ENCODE assay signal across 8 cellular contexts in genomic region chr15:90930861-90931629, GRCh38. TPM values are rescaled to one million over a fixed set of nuclear protein-coding genes. Genes with fewer than 3 reads are reported as not detected.
A peak's percentile ranks its signal among the peaks of the same experiment; 100 is the strongest.
DNase-seq lines count a peak whose midpoint lies in the region; ATAC-seq and TF ChIP-seq lines count a peak whose summit lies in the region.

No MANE protein-coding gene starts in this region.

- DNase-seq in AG10803 (ENCODE audit: low read depth) (peak; percentile 37), DMS153 treated with DMSO at 0.1 percent for 48 hours (lab: John Stamatoyannopoulos, UW; ENCODE audit: unreplicated experiment) (no peak), NCI-H2081 (lab: John Stamatoyannopoulos, UW) (no peak), G401 (ENCODE audit: low spot score) (no peak), aorta (no peak)
- peak; percentile 12 for DNase-seq in activated naive CD8-positive, alpha-beta T cell treated with anti-CD3 and anti-CD28 coated beads, Interleukin-2, amount 50 U/mL, for 24 hours

- peak overlapping the region; percentile 99 for H3K27ac Mint-ChIP-seq in activated naive CD8-positive, alpha-beta T cell treated with anti-CD3 and anti-CD28 coated beads, Interleukin-2, amount 50 U/mL, for 24 hours

- intact Hi-C loops in aorta (cut with DNase I) = loop anchor here in 1 of 2 donors (2.0 kb wide), 1 partner anchor 28 kb away; the partner anchor contains the start of gene MAN2A2

- no peaks in the 10 kb centered on the region for H3K27me3 Mint-ChIP-seq in activated naive CD8-positive, alpha-beta T cell treated with anti-CD3 and anti-CD28 coated beads, Interleukin-2, amount 50 U/mL, for 24 hours

- peaks cover 9% of the 10 kb centered on the region; the same call in 1 of the 2 replicates for H3K27me3 ChIP-seq in HUES48 (ENCODE audit: control insufficient read depth, insufficient read depth, low read length)
- H3K27me3 ChIP-seq in aorta (ENCODE audit: control insufficient read depth in 1 of 2, insufficient read depth in 2 of 2, low read length in 1 of 2) = no peaks in the 10 kb centered on the region

- WGBS in mesodermal cell (ENCODE audit: insufficient coverage in 2 of 2), 2 experiments = 94 to 95% methylated on average over 14 of the region's 15 CpGs
- WGBS in aorta, 2 donors = 70 to 75% methylated on average over 15 of the region's 15 CpGs

- in situ Hi-C loops in G401 (cut with HindIII; ENCODE audit: low sequenced_read_pairs) = loop anchor here (25.0 kb wide), 1 partner anchor 94 kb away; no protein-coding TSS in a partner anchor

- no peaks in the 10 kb centered on the region for H3K9me3 ChIP-seq in HUES48 (ENCODE audit: control insufficient read depth, insufficient read depth, low read length)
- H3K9me3 ChIP-seq in mesodermal cell (ENCODE audit: control insufficient read depth, low read length) = no peaks in the 10 kb centered on the region
- H3K9me3 ChIP-seq in aorta (ENCODE audit: control insufficient read depth, low read length) = no peaks in the 10 kb centered on the region

- peak overlapping the region; percentile 98 for H3K4me3 Mint-ChIP-seq in activated naive CD8-positive, alpha-beta T cell treated with anti-CD3 and anti-CD28 coated beads, Interleukin-2, amount 50 U/mL, for 24 hours

- H3K9ac ChIP-seq in HUES48 (ENCODE audit: low read depth, low read length) = no peak overlapping the region

- peaks cover 16% of the 10 kb centered on the region for H3K4me1 ChIP-seq in HUES48 (ENCODE audit: control insufficient read depth, insufficient read depth, low read length)
- H3K4me1 ChIP-seq in mesodermal cell (ENCODE audit: control insufficient read depth, insufficient read depth, low read length, poor library complexity, severe bottlenecking) = peaks cover 9% of the 10 kb centered on the region
- H3K4me1 ChIP-seq in aorta (ENCODE audit: control insufficient read depth in 1 of 2, insufficient read depth in 2 of 2, low read length in 2 of 2) = peaks cover 0 to 2% of the 10 kb centered on the region in 2 donors

- H3K9me3 Mint-ChIP-seq in activated naive CD8-positive, alpha-beta T cell treated with anti-CD3 and anti-CD28 coated beads, Interleukin-2, amount 50 U/mL, for 24 hours = no peaks in the 10 kb centered on the region

- no peak for TF ChIP-seq CTCF in AG10803 (conservative IDR thresholded peaks at IDR 0.05; ENCODE audit: low read length)

- H3K4me3 ChIP-seq in AG10803 (ENCODE audit: low read length) (peak overlapping the region; percentile 71), HUES48 (ENCODE audit: low read depth, low read length) (peak overlapping the region; percentile 84; the same call in 1 of the 2 replicates), mesodermal cell (ENCODE audit: extremely low read depth, insufficient read depth, low read length, poor library complexity, severe bottlenecking) (peak overlapping the region; percentile 81), aorta (ENCODE audit: low read length in 2 of 2) (no peak overlapping the region)

- H3K27ac ChIP-seq in HUES48 (ENCODE audit: low read depth, low read length) (no peak overlapping the region), mesodermal cell (ENCODE audit: low read depth, low read length, severe bottlenecking) (no peak overlapping the region), aorta (ENCODE audit: low read depth in 1 of 2, low read length in 2 of 2) (peak overlapping the region in 1 of 2 donors; percentile 7)

- peaks cover 52% of the 10 kb centered on the region for H3K4me1 Mint-ChIP-seq in activated naive CD8-positive, alpha-beta T cell treated with anti-CD3 and anti-CD28 coated beads, Interleukin-2, amount 50 U/mL, for 24 hours

- ATAC-seq in activated naive CD8-positive, alpha-beta T cell treated with anti-CD3 and anti-CD28 coated beads, Interleukin-2, amount 50 U/mL, for 24 hours = no peak
- no peak for ATAC-seq in aorta (ENCODE audit: low FRiP score)

- H3K36me3 ChIP-seq in HUES48 (ENCODE audit: control insufficient read depth, insufficient read depth, low read length) (no peaks in the 10 kb centered on the region), mesodermal cell (ENCODE audit: control insufficient read depth, insufficient read depth, low read length) (no peaks in the 10 kb centered on the region), aorta (ENCODE audit: control insufficient read depth in 1 of 2, insufficient read depth in 2 of 2, low read length in 1 of 2) (no peaks in the 10 kb centered on the region)

- H3K36me3 Mint-ChIP-seq in activated naive CD8-positive, alpha-beta T cell treated with anti-CD3 and anti-CD28 coated beads, Interleukin-2, amount 50 U/mL, for 24 hours (ENCODE audit: low read depth) = no peaks in the 10 kb centered on the region

RNA-seq across cellular contexts. Expression of gene HDDC3, which starts 1.3 kb away (rescaled TPM):
- 16.3 TPM for polyA plus RNA-seq in mesodermal cell (2013, experiment 1 of 2)
- 13.4 TPM for polyA plus RNA-seq in mesodermal cell (2013, experiment 2 of 2)
- 10.8 and 17.1 TPM in 2 replicates for total RNA-seq in G401 (2014; rRNA removed; shearing (Covaris generic))
- total RNA-seq in aorta = 1 to 10 TPM; 7.3 to 7.7 TPM
- 10 to 100 TPM in 1 of 2 donors, 1 to 10 TPM in 1; 6.5 to 15.3 TPM for polyA plus RNA-seq in aorta

RNA-seq across cellular contexts. Expression of gene UNC45A, which starts 4.0 kb away (rescaled TPM):
- polyA plus RNA-seq in mesodermal cell (2013, experiment 1 of 2) = 74.7 TPM
- 62.6 TPM for polyA plus RNA-seq in mesodermal cell (2013, experiment 2 of 2)
- total RNA-seq in G401 (2014; rRNA removed; shearing (Covaris generic)) = 99.2 and 113 TPM in 2 replicates
- total RNA-seq in aorta = 10 to 100 TPM; 65.5 to 90.1 TPM
- 10 to 100 TPM; 34.6 to 96.7 TPM for polyA plus RNA-seq in aorta

RNA-seq across cellular contexts. Expression of gene RCCD1, which starts 23.6 kb away (rescaled TPM):
- 10.6 TPM for polyA plus RNA-seq in mesodermal cell (2013, experiment 1 of 2)
- 10.4 TPM for polyA plus RNA-seq in mesodermal cell (2013, experiment 2 of 2)
- total RNA-seq in G401 (2014; rRNA removed; shearing (Covaris generic)) = 0.14 TPM in 1 of 2 replicates, not detected in the other
- total RNA-seq in aorta = 10 to 100 TPM in 1 of 2 donors, 1 to 10 TPM in 1; 5.9 to 12.3 TPM
- polyA plus RNA-seq in aorta = 1 to 10 TPM; 3.9 to 8.2 TPM

RNA-seq across cellular contexts. Expression of gene MAN2A2, which starts 27.9 kb away (rescaled TPM):
- polyA plus RNA-seq in mesodermal cell (2013, experiment 1 of 2) = 18.8 TPM
- 27.2 TPM for polyA plus RNA-seq in mesodermal cell (2013, experiment 2 of 2)
- 23.8 and 33.4 TPM in 2 replicates for total RNA-seq in G401 (2014; rRNA removed; shearing (Covaris generic))
- 10 to 100 TPM; 56.7 to 82.4 TPM for total RNA-seq in aorta
- polyA plus RNA-seq in aorta = 10 to 100 TPM; 19.2 to 49.2 TPM

RNA-seq across cellular contexts. Expression of gene FES, which starts 46.7 kb away (rescaled TPM):
- 30.9 TPM for polyA plus RNA-seq in mesodermal cell (2013, experiment 1 of 2)
- polyA plus RNA-seq in mesodermal cell (2013, experiment 2 of 2) = 24.3 TPM
- 0.43 and 0.64 TPM in 2 replicates for total RNA-seq in G401 (2014; rRNA removed; shearing (Covaris generic))
- 10 to 100 TPM; 39.8 to 68.3 TPM for total RNA-seq in aorta
- 10 to 100 TPM; 11.6 to 26.4 TPM for polyA plus RNA-seq in aorta

Comparison
In these comparisons a context has a peak if more than half of its experiments do, and no peak if none do; other contexts are left out.
1. DNase-seq: peak in AG10803 (single experiment) and activated naive CD8-positive, alpha-beta T cell treated with anti-CD3 and anti-CD28 coated beads, Interleukin-2, amount 50 U/mL, for 24 hours (single experiment); none in DMS153 treated with DMSO at 0.1 percent for 48 hours (single experiment), NCI-H2081 (0 of 2), G401 (single experiment) and aorta (0 of 2).
2. H3K4me3 ChIP-seq: peak in AG10803 (single experiment), HUES48 (single experiment) and mesodermal cell (single experiment); none in aorta (0 of 2).